8 cellular contexts compared by ENCODE assay signal in genomic region chr4:2812600-2812932, GRCh38. TPM values are rescaled to one million over a fixed set of nuclear protein-coding genes. Genes with fewer than 3 reads are reported as not detected.
A peak's percentile ranks its signal among the peaks of the same experiment; 100 is the strongest.
DNase-seq lines count a peak whose midpoint lies in the region; ATAC-seq and TF ChIP-seq lines count a peak whose summit lies in the region.

No MANE protein-coding gene starts in this region.

- peaks cover 32% of the 10 kb centered on the region for H3K36me3 Mint-ChIP-seq in activated naive CD8-positive, alpha-beta T cell treated with anti-CD3 and anti-CD28 coated beads, Interleukin-2, amount 10 ng/mL, durations not matched to agents 7 days and 5 days

- in situ Hi-C loops in ACHN (cut with HindIII; ENCODE audit: low pct_ligation_motif_present, low pct_unique_long_range_greater_than_20kb, low sequenced_read_pairs): no loop called here

- H3K27me3 ChIP-seq in mucosa of stomach (ENCODE audit: control insufficient read depth, insufficient read depth, low read length) (no peaks in the 10 kb centered on the region), smooth muscle cell (ENCODE audit: low read depth) (no peaks in the 10 kb centered on the region)

- H3K27me3 Mint-ChIP-seq in activated naive CD8-positive, alpha-beta T cell treated with anti-CD3 and anti-CD28 coated beads, Interleukin-2, amount 10 ng/mL, durations not matched to agents 7 days and 5 days: no peaks in the 10 kb centered on the region

- ATAC-seq in activated naive CD8-positive, alpha-beta T cell treated with anti-CD3 and anti-CD28 coated beads, Interleukin-2, amount 10 ng/mL, durations not matched to agents 7 days and 5 days (ENCODE audit: low read depth): peak; percentile 3
- ATAC-seq in GM19397 (IDR thresholded peaks at IDR 0.05; ENCODE audit: unreplicated experiment): no peak

- H3K4me3 ChIP-seq in AG10803 (ENCODE audit: low read length) (peak overlapping the region; percentile 16), HFF-Myc (replicated peaks; ENCODE audit: low read depth, low read length) (peak overlapping the region; percentile 61), mucosa of stomach (ENCODE audit: low read length) (peak overlapping the region; percentile 22), smooth muscle cell (no peak overlapping the region)

- TF ChIP-seq CTCF in AG10803 (conservative IDR thresholded peaks at IDR 0.05; ENCODE audit: low read length) (no peak), HFF-Myc (IDR thresholded peaks at IDR 0.05; ENCODE audit: low read depth, low read length, missing control alignments) (no peak), smooth muscle cell (IDR thresholded peaks at IDR 0.05; ENCODE audit: borderline replicate concordance, insufficient read depth, poor library complexity, severe bottlenecking) (no peak)

- H3K27ac Mint-ChIP-seq in activated naive CD8-positive, alpha-beta T cell treated with anti-CD3 and anti-CD28 coated beads, Interleukin-2, amount 10 ng/mL, durations not matched to agents 7 days and 5 days: peak overlapping the region; percentile 99

- no peak overlapping the region for H2AFZ ChIP-seq in smooth muscle cell (ENCODE audit: low read depth)

- H3K9me3 ChIP-seq in mucosa of stomach (ENCODE audit: control insufficient read depth, low read length) (no peaks in the 10 kb centered on the region), smooth muscle cell (replicated peaks; ENCODE audit: low read depth) (peaks cover 3% of the 10 kb centered on the region)

- H3K36me3 ChIP-seq in mucosa of stomach (ENCODE audit: control insufficient read depth, insufficient read depth, low read length): no peaks in the 10 kb centered on the region
- no peaks in the 10 kb centered on the region for H3K36me3 ChIP-seq in smooth muscle cell (ENCODE audit: low read depth)

- H3K9me3 Mint-ChIP-seq in activated naive CD8-positive, alpha-beta T cell treated with anti-CD3 and anti-CD28 coated beads, Interleukin-2, amount 10 ng/mL, durations not matched to agents 7 days and 5 days: no peaks in the 10 kb centered on the region

- H3K4me2 ChIP-seq in smooth muscle cell: no peak overlapping the region

- H3K27ac ChIP-seq in smooth muscle cell (ENCODE audit: low read depth): no peak overlapping the region

- DNase-seq in AG10803 (ENCODE audit: low read depth): no peak
- no peak for DNase-seq in HFF-Myc (ENCODE audit: extremely low read depth, low read depth)
- no peak for DNase-seq in activated naive CD8-positive, alpha-beta T cell treated with anti-CD3 and anti-CD28 coated beads, Interleukin-2, amount 10 ng/mL, durations not matched to agents 7 days and 5 days
- DNase-seq in smooth muscle cell (lab: John Stamatoyannopoulos, UW; ENCODE audit: unreplicated experiment): no peak
- DNase-seq in midbrain (lab: John Stamatoyannopoulos, UW): no peak
- DNase-seq in ACHN: no peak

- H3K4me3 Mint-ChIP-seq in activated naive CD8-positive, alpha-beta T cell treated with anti-CD3 and anti-CD28 coated beads, Interleukin-2, amount 10 ng/mL, durations not matched to agents 7 days and 5 days: peak overlapping the region; percentile 86

- H4K20me1 ChIP-seq in smooth muscle cell (ENCODE audit: low read depth): peaks cover 68% of the 10 kb centered on the region

- H3K9ac ChIP-seq in mucosa of stomach (ENCODE audit: low read length) (peak overlapping the region; percentile 73), smooth muscle cell (ENCODE audit: low read depth) (no peak overlapping the region)

- H3K4me1 ChIP-seq in mucosa of stomach (ENCODE audit: control insufficient read depth, insufficient read depth, low read length) (peaks cover 61% of the 10 kb centered on the region), smooth muscle cell (ENCODE audit: low read depth) (peaks cover 1% of the 10 kb centered on the region)

- H3K4me1 Mint-ChIP-seq in activated naive CD8-positive, alpha-beta T cell treated with anti-CD3 and anti-CD28 coated beads, Interleukin-2, amount 10 ng/mL, durations not matched to agents 7 days and 5 days: peaks cover 52% of the 10 kb centered on the region

- peaks cover 50% of the 10 kb centered on the region for H3K79me2 ChIP-seq in smooth muscle cell (ENCODE audit: low read depth)

- 64% methylated on average over 5 of the region's 7 CpGs for WGBS in smooth muscle cell (ENCODE audit: low lambda C conversion rate)

- H3F3A ChIP-seq in smooth muscle cell (ENCODE audit: low read depth): no peaks in the 10 kb centered on the region

- POLR2A ChIA-PET in activated naive CD8-positive, alpha-beta T cell treated with anti-CD3 and anti-CD28 coated beads, Interleukin-2, amount 10 ng/mL, durations not matched to agents 7 days and 5 days (lab: Charles Lee): interaction anchor here (0.6 to 6.1 kb wide), 12 partner anchors 12 to 293 kb away, joined by 3 to 60 read pairs (median 4); partner anchors contain the start of genes ADD1 and TNIP2

RNA-seq across cellular contexts. Expression of gene SH3BP2, which starts 19.7 kb away (rescaled TPM):
- 10 to 100 TPM; 82.6 to 83.7 TPM for total RNA-seq in activated naive CD8-positive, alpha-beta T cell treated with anti-CD3 and anti-CD28 coated beads, Interleukin-2, amount 10 ng/mL, durations not matched to agents 7 days and 5 days
- total RNA-seq in smooth muscle cell: 19.3 and 23.8 TPM in 2 replicates
- polyA plus RNA-seq in smooth muscle cell: 17.3 and 27.4 TPM in 2 replicates

RNA-seq across cellular contexts. Expression of gene ADD1, which starts 31.1 kb away (rescaled TPM):
- total RNA-seq in activated naive CD8-positive, alpha-beta T cell treated with anti-CD3 and anti-CD28 coated beads, Interleukin-2, amount 10 ng/mL, durations not matched to agents 7 days and 5 days: 100 to 1,000 TPM; 261 to 276 TPM
- total RNA-seq in smooth muscle cell: 109 and 125 TPM in 2 replicates
- 175 and 200 TPM in 2 replicates for polyA plus RNA-seq in smooth muscle cell

RNA-seq across cellular contexts. Expression of gene TNIP2, which starts 56.4 kb away (rescaled TPM):
- total RNA-seq in activated naive CD8-positive, alpha-beta T cell treated with anti-CD3 and anti-CD28 coated beads, Interleukin-2, amount 10 ng/mL, durations not matched to agents 7 days and 5 days: 10 to 100 TPM; 47.0 to 50.0 TPM
- 23.8 and 24.7 TPM in 2 replicates for total RNA-seq in smooth muscle cell
- 37.5 and 40.7 TPM in 2 replicates for polyA plus RNA-seq in smooth muscle cell
